ENCODE assay signal across 8 cellular contexts in genomic region chr6:15504581-15505350, GRCh38.
DNase-seq lines count a peak whose midpoint lies in the region; ATAC-seq, FAIRE-seq and TF ChIP-seq lines count a peak whose summit lies in the region.

No MANE protein-coding gene starts in this region.

- no peak overlapping the region for H3K27ac Mint-ChIP-seq in T-helper 17 cell

- H3K4me1 ChIP-seq in smooth muscle cell (ENCODE audit: low read depth) = no peaks in the 10 kb centered on the region

- no peak for ATAC-seq in T-helper 17 cell

- H3K9me3 ChIP-seq in smooth muscle cell (replicated peaks; ENCODE audit: low read depth) (no peaks in the 10 kb centered on the region), T-helper 17 cell (ENCODE audit: control insufficient read depth, low read length, poor library complexity, severe bottlenecking) (no peaks in the 10 kb centered on the region)

- H3K27me3 Mint-ChIP-seq in T-helper 17 cell = no peaks in the 10 kb centered on the region

- peaks cover 5% of the 10 kb centered on the region for H3K36me3 Mint-ChIP-seq in T-helper 17 cell (ENCODE audit: low read depth)

- FAIRE-seq in GM19239 (lab: Jason Lieb, UNC) = no peak

- no peak overlapping the region for H2AFZ ChIP-seq in smooth muscle cell (ENCODE audit: low read depth)

- 51% methylated on average over 26 of the region's 26 CpGs for WGBS in smooth muscle cell (ENCODE audit: low lambda C conversion rate)

- DNase-seq in BJ (ENCODE audit: low read depth) = peak; percentile 97
- DNase-seq in NCI-H1092 (lab: John Stamatoyannopoulos, UW) = peak; percentile 30
- DNase-seq in astrocyte of the cerebellum (ENCODE audit: low read depth) = peak; percentile 99
- peak in 49 of 51 donors; percentile 14 to 91 (median 69) for DNase-seq in hypothalamus (lab: John Stamatoyannopoulos, UW)
- peak; percentile 37 for DNase-seq in smooth muscle cell (lab: John Stamatoyannopoulos, UW; ENCODE audit: unreplicated experiment)
- DNase-seq in T-helper 17 cell = no peak
- no peak for DNase-seq in SIG-M5 treated with dmso at 0.1 percent for 504 hours (lab: John Stamatoyannopoulos, UW; ENCODE audit: unreplicated experiment)
- DNase-seq in GM19239 (ENCODE audit: insufficient read length, low spot score) = no peak

- no peaks in the 10 kb centered on the region for H3K79me2 ChIP-seq in smooth muscle cell (ENCODE audit: low read depth)

- peaks cover 81% of the 10 kb centered on the region for H4K20me1 ChIP-seq in smooth muscle cell (ENCODE audit: low read depth)

- H3K4me3 Mint-ChIP-seq in T-helper 17 cell = no peak overlapping the region

- H3K9ac ChIP-seq in smooth muscle cell (ENCODE audit: low read depth) = no peak overlapping the region

- H3K4me3 ChIP-seq in BJ (ENCODE audit: low read depth, low read length) = peak overlapping the region; percentile 16
- H3K4me3 ChIP-seq in astrocyte of the cerebellum (ENCODE audit: low read depth, low read length) = peak overlapping the region; percentile 11
- H3K4me3 ChIP-seq in smooth muscle cell = peak overlapping the region; percentile 17

- CTCF ChIA-PET in BJ (lab: Yijun Ruan, JAX) = interaction anchor here (0.9 to 2.2 kb wide), 8 partner anchors 10 to 1375 kb away, joined by 3 to 13 read pairs (median 6); no protein-coding TSS in a partner anchor

- POLR2A ChIA-PET in BJ (lab: Charles Lee) = no interaction called here

- in situ Hi-C loops in astrocyte of the cerebellum (cut with HindIII; ENCODE audit: low sequenced_read_pairs) = no loop called here

- no peaks in the 10 kb centered on the region for H3F3A ChIP-seq in smooth muscle cell (ENCODE audit: low read depth)

- peak overlapping the region; percentile 22 for H3K27ac ChIP-seq in smooth muscle cell (ENCODE audit: low read depth)

- H3K36me3 ChIP-seq in BJ (ENCODE audit: control insufficient read depth, insufficient read depth, low read length) (peaks cover 8% of the 10 kb centered on the region), smooth muscle cell (ENCODE audit: low read depth) (no peaks in the 10 kb centered on the region)

- H3K4me1 Mint-ChIP-seq in T-helper 17 cell = peaks cover 6% of the 10 kb centered on the region

- H3K27me3 ChIP-seq in BJ (ENCODE audit: control insufficient read depth, insufficient read depth, low read length) = no peaks in the 10 kb centered on the region
- no peaks in the 10 kb centered on the region for H3K27me3 ChIP-seq in smooth muscle cell (ENCODE audit: low read depth)

- peak; percentile 24 for TF ChIP-seq CTCF in BJ (IDR thresholded peaks at IDR 0.05; ENCODE audit: insufficient read depth, low read depth, low read length)
- no peak for TF ChIP-seq CTCF in astrocyte of the cerebellum (IDR thresholded peaks at IDR 0.05; ENCODE audit: low read depth, low read length, missing control alignments)
- no peak for TF ChIP-seq CTCF in smooth muscle cell (IDR thresholded peaks at IDR 0.05; ENCODE audit: borderline replicate concordance, insufficient read depth, poor library complexity, severe bottlenecking)

- peak overlapping the region; percentile 74 for H3K4me2 ChIP-seq in smooth muscle cell

Comparison
In these comparisons a context has a peak if more than half of its experiments do, and no peak if none do; other contexts are left out.
1. DNase-seq: peak in BJ (single experiment), NCI-H1092 (single experiment), astrocyte of the cerebellum (single experiment), hypothalamus (49 of 51) and smooth muscle cell (single experiment); none in T-helper 17 cell (0 of 3), SIG-M5 treated with dmso at 0.1 percent for 504 hours (single experiment) and GM19239 (single experiment).
2. Peak in every context shown above with its lines, with median percentiles within 50 percentile points of each other: H3K4me3 ChIP-seq.